Comparison of ENCODE assay signal across 18 cellular contexts in genomic region chr12:82458101-82458500, GRCh38.
"Had no signal": no experiment of that assay in that cellular context is flagged by ENCODE, and none has a peak within 500 bp of the region (broad histone marks: within the 10 kb centered on the region; RNA-seq: fewer than 3 reads in every experiment).

No MANE protein-coding gene starts in this region.

- H3K27ac ChIP-seq: RWPE1 had no signal

- H3K9me3 ChIP-seq: SK-N-SH had no signal

- ATAC-seq: HepG2, Panc1 had no signal

- H3K4me2 ChIP-seq: SK-N-SH had no signal

- DNase-seq: IMR-90, Karpas-422, KG1, MM.1S, NCI-H1092 treated with DMSO at 0.1 percent for 48 hours, NCI-H1436, NCI-H187, NCI-H2029, NCI-H2081 treated with DMSO at 0.1 percent for 48 hours, NCI-H2171, NCI-H524, NCI-H69, NCI-H774, SHP77, SK-N-SH had no signal

- H3K9ac ChIP-seq: SK-N-SH had no signal

- FAIRE-seq: HepG2 had no signal
